16 cellular contexts compared by ENCODE assay signal in genomic region chr11:12797996-12798395, GRCh38.
"Had no signal": no experiment of that assay in that cellular context is flagged by ENCODE, and none has a peak within 500 bp of the region (broad histone marks: within the 10 kb centered on the region; RNA-seq: fewer than 3 reads in every experiment).

No MANE protein-coding gene starts in this region.

- H3K27ac Mint-ChIP-seq: activated CD4-positive, alpha-beta memory T cell treated with anti-CD3 and anti-CD28 coated beads, Interleukin-2, amount 10 ng/mL, durations not matched to agents 7 days and 5 days; activated naive CD8-positive, alpha-beta T cell treated with anti-CD3 and anti-CD28 coated beads for 36 hours; immature natural killer cell; natural killer cell had no signal

- H3K4me3 ChIP-seq: dorsolateral prefrontal cortex, lower lobe of right lung, mucosa of descending colon, prostate gland had no signal

- H3K9me3 Mint-ChIP-seq: activated CD4-positive, alpha-beta memory T cell treated with anti-CD3 and anti-CD28 coated beads, Interleukin-2, amount 10 ng/mL, durations not matched to agents 7 days and 5 days; activated naive CD8-positive, alpha-beta T cell treated with anti-CD3 and anti-CD28 coated beads for 36 hours; natural killer cell had no signal

- H3K9me3 ChIP-seq: lower lobe of right lung, mucosa of descending colon, prostate gland had no signal

- ATAC-seq: lower lobe of right lung, natural killer cell, sciatic nerve had no signal

- H3K4me1 Mint-ChIP-seq: activated CD4-positive, alpha-beta memory T cell treated with anti-CD3 and anti-CD28 coated beads, Interleukin-2, amount 10 ng/mL, durations not matched to agents 7 days and 5 days; activated naive CD8-positive, alpha-beta T cell treated with anti-CD3 and anti-CD28 coated beads for 36 hours; immature natural killer cell; natural killer cell had no signal

- H3K36me3 Mint-ChIP-seq: activated naive CD8-positive, alpha-beta T cell treated with anti-CD3 and anti-CD28 coated beads for 36 hours; immature natural killer cell; natural killer cell had no signal

- H3K4me3 Mint-ChIP-seq: activated CD4-positive, alpha-beta memory T cell treated with anti-CD3 and anti-CD28 coated beads, Interleukin-2, amount 10 ng/mL, durations not matched to agents 7 days and 5 days; activated naive CD8-positive, alpha-beta T cell treated with anti-CD3 and anti-CD28 coated beads for 36 hours; immature natural killer cell; natural killer cell had no signal

- H3K36me3 ChIP-seq: prostate gland had no signal

- DNase-seq: activated CD4-positive, alpha-beta memory T cell treated with anti-CD3 and anti-CD28 coated beads, Interleukin-2, amount 10 ng/mL, durations not matched to agents 7 days and 5 days; activated CD4-positive, alpha-beta T cell treated with anti-CD3 and anti-CD28 coated beads for 1 hour; activated gamma-delta T cell treated with Interleukin-2 at 50 U/mL for 16 hours; activated naive CD8-positive, alpha-beta T cell treated with anti-CD3 and anti-CD28 coated beads for 36 hours; activated T-cell treated with anti-CD3 and anti-CD28 coated beads, Interleukin-2, amount 50 U/mL, for 48 hours; dorsolateral prefrontal cortex; immature natural killer cell; lower lobe of right lung; natural killer cell; nucleus accumbens; stimulated activated CD4-positive, alpha-beta T cell treated with anti-CD3 and anti-CD28 coated beads, Interleukin-12 subunit alpha, Interleukin-12 subunit beta, amount 100 ng/mL, for 4 hours; stimulated activated CD4-positive, alpha-beta T cell treated with anti-CD3 and anti-CD28 coated beads, Interleukin-2, amount 100 ng/mL, for 48 hours; stimulated activated naive CD4-positive, alpha-beta T cell treated with Interleukin-2 at 50 U/mL for 16 hours had no signal

- H3K27me3 ChIP-seq: dorsolateral prefrontal cortex had no signal
